Comparison of ENCODE assay signal across 8 cellular contexts in the genomic region with DNA sequence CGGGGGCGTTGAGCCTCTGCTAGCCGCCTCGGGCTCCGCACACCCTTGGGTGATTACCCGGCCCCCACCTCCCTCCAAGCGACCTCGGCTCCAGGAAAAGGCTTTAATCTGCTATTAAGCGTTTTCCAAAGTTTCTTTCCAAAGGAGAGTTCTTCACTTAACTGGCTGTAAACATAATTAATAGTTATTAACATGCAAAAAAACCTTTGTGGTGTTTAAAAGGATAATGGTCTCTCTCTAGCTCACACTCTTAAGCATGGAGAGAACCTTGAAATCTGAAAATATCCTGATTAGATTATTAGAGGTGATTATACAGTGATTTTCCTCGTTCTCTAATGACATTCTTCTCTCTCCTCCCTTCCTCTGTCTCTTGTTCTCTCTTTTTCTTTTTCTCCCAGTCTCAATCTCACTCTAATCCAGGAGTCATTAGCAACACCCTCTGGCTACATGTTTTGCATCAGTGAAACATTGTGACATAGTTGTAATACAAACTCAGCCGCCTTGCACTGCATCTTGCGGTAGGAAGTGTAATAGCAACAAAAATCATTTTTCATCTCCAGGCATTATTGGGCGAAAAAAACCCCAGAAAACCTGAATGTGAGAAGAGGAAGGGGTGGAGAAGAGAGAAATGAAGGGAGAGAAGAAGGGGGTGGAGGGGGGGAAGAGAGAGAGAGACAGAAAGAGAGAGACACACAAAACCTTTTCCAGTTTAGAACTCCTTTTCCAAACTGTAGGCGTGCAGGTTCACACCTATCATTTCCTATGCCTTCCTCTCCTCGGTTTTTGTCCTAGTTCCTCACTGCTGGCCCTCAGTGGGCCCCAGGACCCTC. TPM values are rescaled to one million over a fixed set of nuclear protein-coding genes. Genes with fewer than 3 reads are reported as not detected.
DNase-seq lines count a peak whose midpoint lies in the region; ATAC-seq, FAIRE-seq and TF ChIP-seq lines count a peak whose summit lies in the region.

No MANE protein-coding gene starts in this region.

- peak overlapping the region; percentile 61 to 94; a peak in 2 of 4 replicates for H4K8ac ChIP-seq in IMR-90 (ENCODE audit: low read depth in 2 of 2, low read length in 2 of 2)

- H3K9ac ChIP-seq in IMR-90 (ENCODE audit: low read depth, low read length) (peak overlapping the region; percentile 69), kidney (ENCODE audit: low read length in 2 of 2) (peak overlapping the region; percentile 10 to 63)

- H3K4me3 ChIP-seq in IMR-90 (ENCODE audit: insufficient read depth, low read depth, low read length) = peak overlapping the region; percentile 71
- peak overlapping the region; percentile 49 for H3K4me3 ChIP-seq in astrocyte of the spinal cord (ENCODE audit: low read depth, low read length)
- H3K4me3 ChIP-seq in kidney (ENCODE audit: low read length in 2 of 2) = peak overlapping the region; percentile 47 to 68
- H3K4me3 ChIP-seq in thyroid gland (replicated peaks in 1 of 3) = peak overlapping the region in 1 of 3 donors; percentile 28

- H3K27ac ChIP-seq in IMR-90 (ENCODE audit: insufficient read depth, low read length) = peak overlapping the region; percentile 89
- H3K27ac ChIP-seq in kidney (ENCODE audit: low read depth in 2 of 2, low read length in 2 of 2) = peak overlapping the region; percentile 88 to 93
- peak overlapping the region; percentile 75 to 97 (median 80) for H3K27ac ChIP-seq in thyroid gland

- peaks cover 19 to 54% of the 10 kb centered on the region in 2 experiments for H3K79me1 ChIP-seq in IMR-90 (ENCODE audit: low read depth in 1 of 2, low read length in 2 of 2)

- dilution Hi-C loops in IMR-90 (cut with HindIII; ENCODE audit: low sequenced_read_pairs, unreplicated experiment) = no loop called here

- 53% methylated on average over 3 of the region's 15 CpGs; no CpG with 5 or more reads in 1 of the 2 experiments for WGBS in IMR-90 (ENCODE audit: extremely low coverage in 2 of 2, insufficient read length in 1 of 2), 2 experiments
- 18 to 21% methylated on average over 10 to 15 of the region's 15 CpGs for WGBS in thyroid gland, 2 donors

- 0 out of 2 replicates have a peak overlapping the region, but pooled peaks have one; percentile 46 for H3K14ac ChIP-seq in IMR-90 (replicated peaks; ENCODE audit: low read depth, low read length)

- ATAC-seq in IMR-90 (ENCODE audit: low read depth) (peak; percentile 18), GM19328 (IDR thresholded peaks at IDR 0.05; ENCODE audit: unreplicated experiment) (no peak), HG02759 (IDR thresholded peaks at IDR 0.05; ENCODE audit: unreplicated experiment) (no peak)

- H3K9me1 ChIP-seq in IMR-90 (ENCODE audit: insufficient read depth, low read length) = no peaks in the 10 kb centered on the region

- H2AK9ac ChIP-seq in IMR-90 (replicated peaks; ENCODE audit: low read depth, low read length, poor library complexity) = peak overlapping the region; percentile 92

- H3K4me2 ChIP-seq in IMR-90 (ENCODE audit: low read depth, low read length) = peak overlapping the region; percentile 85

- DNase-seq in IMR-90 = peak; percentile 90
- DNase-seq in astrocyte of the spinal cord (ENCODE audit: low read depth, low spot score) = peak; percentile 79
- no peak for DNase-seq in kidney
- DNase-seq in thyroid gland = no peak
- no peak for DNase-seq in activated gamma-delta T cell treated with Interleukin-2 at 50 U/mL for 16 hours
- no peak for DNase-seq in RKO (ENCODE audit: low spot score)

- 0 out of 2 replicates have a peak overlapping the region, but pooled peaks have one; percentile 70 for H3K4ac ChIP-seq in IMR-90 (ENCODE audit: low read depth, low read length)

- peak overlapping the region; percentile 17; the same call in 1 of the 2 replicates for H4K5ac ChIP-seq in IMR-90 (ENCODE audit: low read depth, low read length)

- peaks cover 13% of the 10 kb centered on the region; the same call in 1 of the 2 replicates for H3K4me1 ChIP-seq in IMR-90 (ENCODE audit: control insufficient read depth, insufficient read depth, low read length)
- H3K4me1 ChIP-seq in kidney (ENCODE audit: control insufficient read depth in 1 of 2, insufficient read depth in 1 of 2, low read depth in 1 of 2, low read length in 2 of 2) = peaks cover 12 to 17% of the 10 kb centered on the region in 2 donors
- H3K4me1 ChIP-seq in thyroid gland = peaks cover 25 to 49% of the 10 kb centered on the region in 2 donors

- H3K23ac ChIP-seq in IMR-90 (ENCODE audit: low read depth, low read length) = 0 out of 2 replicates have a peak overlapping the region, but pooled peaks have one; percentile 57

- H3K27me3 ChIP-seq in IMR-90 (ENCODE audit: control insufficient read depth, insufficient read depth, low read length) = no peaks in the 10 kb centered on the region
- peaks cover 57% of the 10 kb centered on the region for H3K27me3 ChIP-seq in thyroid gland

- H3K9me3 ChIP-seq in IMR-90 (ENCODE audit: control insufficient read depth, insufficient read depth, low read length) (no peaks in the 10 kb centered on the region), kidney (ENCODE audit: control insufficient read depth in 1 of 2, low read length in 2 of 2) (no peaks in the 10 kb centered on the region), thyroid gland (no peaks in the 10 kb centered on the region)

- peak overlapping the region; percentile 78; the same call in 1 of the 2 replicates for H4K91ac ChIP-seq in IMR-90 (ENCODE audit: insufficient read depth, low read depth, low read length)

- no peak overlapping the region for H2BK15ac ChIP-seq in IMR-90 (ENCODE audit: low read depth, low read length)

- no peak overlapping the region; the same call in 1 of the 2 replicates for H3K56ac ChIP-seq in IMR-90 (ENCODE audit: extremely low read depth, insufficient read depth, low read length)

- peak overlapping the region; percentile 1; the same call in 1 of the 2 replicates for H3K18ac ChIP-seq in IMR-90 (ENCODE audit: low read depth, low read length)

- TF ChIP-seq CTCF in IMR-90 (conservative IDR thresholded peaks at IDR 0.05; ENCODE audit: low read depth, low read length) (peak; percentile 41), astrocyte of the spinal cord (IDR thresholded peaks at IDR 0.05; ENCODE audit: low read depth, low read length) (peak; percentile 35), kidney (IDR thresholded peaks at IDR 0.05; ENCODE audit: borderline replicate concordance, extremely low read depth, insufficient read depth) (peak; percentile 56), thyroid gland (IDR thresholded peaks at IDR 0.05) (peak in 2 of 6 experiments; percentile 11 to 17)

- H2AFZ ChIP-seq in IMR-90 (replicated peaks; ENCODE audit: low read length, poor library complexity) = peak overlapping the region; percentile 91

- no peak for TF ChIP-seq POLR2A in IMR-90 (IDR thresholded peaks at IDR 0.05; ENCODE audit: low read depth, low read length)
- peak in 1 of 2 donors; percentile 35 for TF ChIP-seq POLR2A in thyroid gland (IDR thresholded peaks at IDR 0.05)

- no TSS peak for BruUV-seq in IMR-90 (replicated peaks; lab: Mats Ljungman, UMichigan)

- H3K36me3 ChIP-seq in IMR-90 (ENCODE audit: control insufficient read depth, insufficient read depth, low read length) = peaks cover 7% of the 10 kb centered on the region; the same call in 1 of the 2 replicates
- no peaks in the 10 kb centered on the region for H3K36me3 ChIP-seq in kidney (ENCODE audit: control insufficient read depth in 1 of 2, insufficient read depth in 2 of 2, low read length in 2 of 2)
- H3K36me3 ChIP-seq in thyroid gland = no peaks in the 10 kb centered on the region

- intact Hi-C loops in IMR-90 (cut with micrococcal nuclease) (loop anchor here (5.0 to 10.0 kb wide), 2 partner anchors 227 to 1940 kb away; no protein-coding TSS in a partner anchor), kidney (cut with DNase I) (no loop called here), thyroid gland (cut with DNase I) (loop anchor here (5.0 kb wide), 2 partner anchors 33 to 52 kb away; no protein-coding TSS in a partner anchor)

- no peak overlapping the region for H2AK5ac ChIP-seq in IMR-90 (ENCODE audit: low read depth, low read length)

- TF ChIP-seq RAD21 in IMR-90 (IDR thresholded peaks at IDR 0.05; ENCODE audit: low read length) = peak; percentile 33; the same call in 1 of the 2 replicates

- no peak for FAIRE-seq in kidney (lab: Jason Lieb, UNC)

- H4K20me1 ChIP-seq in IMR-90 (ENCODE audit: insufficient read depth, low read length) = no peaks in the 10 kb centered on the region

- CTCF ChIA-PET in IMR-90 (lab: Yijun Ruan, JAX) = interaction anchor here (1.4 to 1.6 kb wide), 3 partner anchors 8 to 1331 kb away, joined by 3 to 7 read pairs (median 5); no protein-coding TSS in a partner anchor

- peak overlapping the region; percentile 61; the same call in 1 of the 2 replicates for H2BK120ac ChIP-seq in IMR-90 (ENCODE audit: low read depth, low read length)

- in situ Hi-C loops in IMR-90 (cut with MboI; ENCODE audit: low sequenced_read_pairs) (no loop called here), astrocyte of the spinal cord (cut with HindIII; ENCODE audit: low sequenced_read_pairs) (no loop called here)

- POLR2A ChIA-PET in IMR-90 (lab: Charles Lee; ENCODE audit: unreplicated experiment) = no interaction called here

- H2BK5ac ChIP-seq in IMR-90 (ENCODE audit: low read depth, low read length, poor library complexity, severe bottlenecking) = peak overlapping the region; percentile 67

- H2BK20ac ChIP-seq in IMR-90 (ENCODE audit: low read depth, low read length) = no peak overlapping the region

TF ChIP-seq in IMR-90, 13 proteins besides CTCF, POLR2A, EP300 and RAD21 (continues in another document):
- TF ChIP-seq BHLHE40 (IDR thresholded peaks at IDR 0.05; ENCODE audit: low read depth, low read length) (no peak), FOS (IDR thresholded peaks at IDR 0.05; ENCODE audit: low read depth, low read length) (no peak), CHD1 (IDR thresholded peaks at IDR 0.05; ENCODE audit: low read depth, low read length) (no peak), RFX5 (IDR thresholded peaks at IDR 0.05; ENCODE audit: low read depth, low read length) (no peak), MAFK (IDR thresholded peaks at IDR 0.05; ENCODE audit: low read depth, low read length) (no peak), CEBPB (IDR thresholded peaks at IDR 0.05; ENCODE audit: low read depth, low read length) (peak; percentile 97)
- TF ChIP-seq, protein P1, sequence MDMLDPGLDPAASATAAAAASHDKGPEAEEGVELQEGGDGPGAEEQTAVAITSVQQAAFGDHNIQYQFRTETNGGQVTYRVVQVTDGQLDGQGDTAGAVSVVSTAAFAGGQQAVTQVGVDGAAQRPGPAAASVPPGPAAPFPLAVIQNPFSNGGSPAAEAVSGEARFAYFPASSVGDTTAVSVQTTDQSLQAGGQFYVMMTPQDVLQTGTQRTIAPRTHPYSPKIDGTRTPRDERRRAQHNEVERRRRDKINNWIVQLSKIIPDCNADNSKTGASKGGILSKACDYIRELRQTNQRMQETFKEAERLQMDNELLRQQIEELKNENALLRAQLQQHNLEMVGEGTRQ (IDR thresholded peaks at IDR 0.05; ENCODE audit: low read depth, low read length) = no peak

RNA-seq across cellular contexts. Expression of a gene that starts 24.4 kb away (rescaled TPM):
- total RNA-seq in IMR-90 (2012; rRNA removed) (20.3 and 28.1 TPM in 2 replicates), kidney (191 TPM), thyroid gland (10 to 100 TPM; 18.3 to 30.2 (median 20.4) TPM)
- polyA plus RNA-seq in IMR-90 (2012; rRNA removed) (161 and 185 TPM in 2 replicates), kidney (ENCODE audit: insufficient read depth, low read depth, low replicate concordance) (42.5 TPM)
- polyA plus RNA-seq in IMR-90 (2012; cell fraction: cytosol; rRNA removed) = 113 and 142 TPM in 2 replicates
- polyA plus RNA-seq in IMR-90 (2012; cell fraction: nucleus; rRNA removed; ENCODE audit: low replicate concordance) = 109 and 182 TPM in 2 replicates

Comparison
In these comparisons a context has a peak if more than half of its experiments do, and no peak if none do; other contexts are left out.
1. DNase-seq: peak in IMR-90 (single experiment) and astrocyte of the spinal cord (single experiment); none in kidney (single experiment), thyroid gland (0 of 2), activated gamma-delta T cell treated with Interleukin-2 at 50 U/mL for 16 hours (single experiment) and RKO (single experiment).
2. Peak in every context shown above with its lines, with median percentiles within 50 percentile points of each other: H3K27ac ChIP-seq.